ENCODE assay signal across 8 cellular contexts in genomic region chr3:150184426-150185071, GRCh38.
DNase-seq lines count a peak whose midpoint lies in the region; ATAC-seq and TF ChIP-seq lines count a peak whose summit lies in the region.

No MANE protein-coding gene starts in this region.

- CTCF ChIA-PET in CD8-positive, alpha-beta T cell (lab: Charles Lee): interaction anchor here (0.6 to 3.2 kb wide), 17 partner anchors 9 to 304 kb away, joined by 3 to 47 read pairs (median 4); no protein-coding TSS in a partner anchor

- H3K4me3 Mint-ChIP-seq in CD8-positive, alpha-beta T cell: no peak overlapping the region

- peaks cover 8% of the 10 kb centered on the region for H3K27me3 Mint-ChIP-seq in CD8-positive, alpha-beta T cell (ENCODE audit: low read depth)

- H3K36me3 ChIP-seq in BLaER1 (no peaks in the 10 kb centered on the region), mesendoderm (ENCODE audit: control insufficient read depth, insufficient read depth, low read length) (no peaks in the 10 kb centered on the region)
- H3K36me3 ChIP-seq in CD8-positive, alpha-beta T cell (ENCODE audit: insufficient read depth, low read length): no peaks in the 10 kb centered on the region

- TF ChIP-seq CTCF in astrocyte of the spinal cord (IDR thresholded peaks at IDR 0.05; ENCODE audit: low read depth, low read length): no peak
- TF ChIP-seq CTCF in CD8-positive, alpha-beta T cell (IDR thresholded peaks at IDR 0.05): no peak

- POLR2A ChIA-PET in CD8-positive, alpha-beta T cell (lab: Charles Lee): interaction anchor here (0.8 kb wide), 1 partner anchor 200 kb away, joined by 3 read pairs; no protein-coding TSS in a partner anchor

- no CpG with 5 or more reads among the region's 8 CpGs for WGBS in mesendoderm (ENCODE audit: extremely low coverage, insufficient coverage, low lambda C conversion rate)

- H2AK5ac ChIP-seq in mesendoderm (ENCODE audit: low read length): no peak overlapping the region

- H2BK5ac ChIP-seq in mesendoderm (ENCODE audit: low read length): no peak overlapping the region

- peaks cover 12% of the 10 kb centered on the region; the same call in 1 of the 2 replicates for H3K9me3 ChIP-seq in BLaER1
- H3K9me3 ChIP-seq in CD8-positive, alpha-beta T cell (ENCODE audit: low read length): no peaks in the 10 kb centered on the region

- DNase-seq in astrocyte of the spinal cord (ENCODE audit: low read depth, low spot score) (peak; percentile 23), mesendoderm (no peak), AG08396 (ENCODE audit: low spot score) (no peak), occipital lobe (lab: John Stamatoyannopoulos, UW) (no peak)
- DNase-seq in CD8-positive, alpha-beta T cell: no peak
- no peak for DNase-seq in stimulated activated CD4-positive, alpha-beta T cell treated with anti-CD3 and anti-CD28 coated beads, Interleukin-12 subunit alpha, Interleukin-12 subunit beta, amount 100 ng/mL, for 4 hours

- H3K4me1 ChIP-seq in BLaER1 (no peaks in the 10 kb centered on the region), mesendoderm (ENCODE audit: control insufficient read depth, low read depth, low read length) (no peaks in the 10 kb centered on the region)
- no peaks in the 10 kb centered on the region for H3K4me1 ChIP-seq in CD8-positive, alpha-beta T cell (ENCODE audit: insufficient read depth, low read length)

- H3K27ac ChIP-seq in BLaER1 (no peak overlapping the region), mesendoderm (ENCODE audit: low read depth, low read length) (no peak overlapping the region)
- H3K27ac ChIP-seq in CD8-positive, alpha-beta T cell (ENCODE audit: low read depth, low read length): no peak overlapping the region

- peaks cover 3% of the 10 kb centered on the region for H3K9me3 Mint-ChIP-seq in CD8-positive, alpha-beta T cell

- peak overlapping the region; percentile 52 for H3K56ac ChIP-seq in mesendoderm (ENCODE audit: low read length)

- no peak overlapping the region for H3K4ac ChIP-seq in mesendoderm (ENCODE audit: low read depth, low read length)

- H3K27me3 ChIP-seq in BLaER1 (no peaks in the 10 kb centered on the region), mesendoderm (ENCODE audit: insufficient read depth, low read length, poor library complexity) (no peaks in the 10 kb centered on the region)
- no peaks in the 10 kb centered on the region for H3K27me3 ChIP-seq in CD8-positive, alpha-beta T cell (ENCODE audit: insufficient read depth, low read length)

- in situ Hi-C loops in astrocyte of the spinal cord (cut with HindIII; ENCODE audit: low sequenced_read_pairs): no loop called here

- no peaks in the 10 kb centered on the region for H4K20me1 ChIP-seq in BLaER1

- peak; percentile 7 for ATAC-seq in HG02981 (IDR thresholded peaks at IDR 0.05; ENCODE audit: unreplicated experiment)
- no peak for ATAC-seq in CD8-positive, alpha-beta T cell

- H3K18ac ChIP-seq in mesendoderm (ENCODE audit: low read length): no peak overlapping the region

- no peaks in the 10 kb centered on the region for H3K79me1 ChIP-seq in mesendoderm (ENCODE audit: low read length)

- H3K79me2 ChIP-seq in mesendoderm (ENCODE audit: control insufficient read depth, insufficient read depth, low read length): no peaks in the 10 kb centered on the region

- no peak overlapping the region for H3K9ac ChIP-seq in BLaER1
- peak overlapping the region; percentile 35 for H3K9ac ChIP-seq in mesendoderm (ENCODE audit: low read length)

- no peak overlapping the region for H3K23ac ChIP-seq in mesendoderm (ENCODE audit: low read length)

- H4K5ac ChIP-seq in mesendoderm (ENCODE audit: low read length): no peak overlapping the region

- no peak overlapping the region for H4K8ac ChIP-seq in mesendoderm (ENCODE audit: low read depth, low read length)

- H3K4me1 Mint-ChIP-seq in CD8-positive, alpha-beta T cell (ENCODE audit: low read depth): no peaks in the 10 kb centered on the region

- no peaks in the 10 kb centered on the region for H3K36me3 Mint-ChIP-seq in CD8-positive, alpha-beta T cell

- no peak overlapping the region for H2BK15ac ChIP-seq in mesendoderm (replicated peaks; ENCODE audit: low read depth)

- H3K4me2 ChIP-seq in BLaER1: peak overlapping the region; percentile 81
- no peak overlapping the region for H3K4me2 ChIP-seq in mesendoderm (ENCODE audit: low read length)

- H3K27ac Mint-ChIP-seq in CD8-positive, alpha-beta T cell: no peak overlapping the region

- H3K4me3 ChIP-seq in BLaER1 (0 out of 2 replicates have a peak overlapping the region, but pooled peaks have one; percentile 49), astrocyte of the spinal cord (ENCODE audit: low read depth, low read length) (peak overlapping the region; percentile 42), mesendoderm (ENCODE audit: low read length) (no peak overlapping the region)
- no peak overlapping the region for H3K4me3 ChIP-seq in CD8-positive, alpha-beta T cell (ENCODE audit: low read depth, low read length)

- intact Hi-C loops in CD8-positive, alpha-beta T cell (cut with DNase I, micrococcal nuclease): loop anchor here (1.0 to 10.0 kb wide), 4 partner anchors 217 to 250 kb away; no protein-coding TSS in a partner anchor

- no peak overlapping the region for H2BK120ac ChIP-seq in mesendoderm (ENCODE audit: low read depth, low read length)

Comparison
In these comparisons a context has a peak if more than half of its experiments do, and no peak if none do; other contexts are left out.
1. H3K4me3 ChIP-seq: peak in BLaER1 (single experiment) and astrocyte of the spinal cord (single experiment); none in mesendoderm (single experiment) and CD8-positive, alpha-beta T cell (single experiment).